8 cellular contexts compared by ENCODE assay signal in genomic region chr7:38178004-38178694, GRCh38. TPM values are rescaled to one million over a fixed set of nuclear protein-coding genes. Genes with fewer than 3 reads are reported as not detected.
A peak's percentile ranks its signal among the peaks of the same experiment; 100 is the strongest.
DNase-seq lines count a peak whose midpoint lies in the region; ATAC-seq and TF ChIP-seq lines count a peak whose summit lies in the region.

A gene with protein sequence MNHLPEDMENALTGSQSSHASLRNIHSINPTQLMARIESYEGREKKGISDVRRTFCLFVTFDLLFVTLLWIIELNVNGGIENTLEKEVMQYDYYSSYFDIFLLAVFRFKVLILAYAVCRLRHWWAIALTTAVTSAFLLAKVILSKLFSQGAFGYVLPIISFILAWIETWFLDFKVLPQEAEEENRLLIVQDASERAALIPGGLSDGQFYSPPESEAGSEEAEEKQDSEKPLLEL (plus strand): TSS chr7:38178245. CDS start chr7:38207505, 29,260 bp downstream.

- peaks cover 5% of the 10 kb centered on the region for H3K27me3 Mint-ChIP-seq in CD4-positive, CD25-positive, alpha-beta regulatory T cell
- peaks cover 9% of the 10 kb centered on the region for H3K27me3 Mint-ChIP-seq in activated CD4-positive, alpha-beta memory T cell treated with anti-CD3 and anti-CD28 coated beads for 36 hours

- H3K4me1 ChIP-seq in CD4-positive, CD25-positive, alpha-beta regulatory T cell (ENCODE audit: control insufficient read depth, insufficient read depth, low read length, poor library complexity, severe bottlenecking) = peaks cover 16% of the 10 kb centered on the region
- H3K4me1 ChIP-seq in liver (ENCODE audit: control insufficient read depth in 4 of 4, insufficient read depth in 4 of 4, low read length in 3 of 4) = peaks cover 0 to 10% (median 5%) of the 10 kb centered on the region in 4 donors

- CTCF ChIA-PET in activated CD4-positive, alpha-beta memory T cell treated with anti-CD3 and anti-CD28 coated beads for 36 hours (lab: Charles Lee) = interaction anchor here (0.7 to 1.6 kb wide), 8 partner anchors 38 to 191 kb away, joined by 3 to 14 read pairs (median 5); no protein-coding TSS in a partner anchor

- DNase-seq in CD4-positive, CD25-positive, alpha-beta regulatory T cell = peak; percentile 91 to 99 (median 91)
- DNase-seq in NCI-H82 treated with DMSO at 0.1 percent for 48 hours (lab: John Stamatoyannopoulos, UW; ENCODE audit: unreplicated experiment) (peak; percentile 98), dorsolateral prefrontal cortex (peak; percentile 80 to 99 (median 97))
- DNase-seq in activated CD4-positive, alpha-beta memory T cell treated with anti-CD3 and anti-CD28 coated beads for 36 hours = peak; percentile 92
- DNase-seq in stimulated activated CD4-positive, alpha-beta T cell treated with anti-CD3 and anti-CD28 coated beads, Interleukin-4, amount 100 ng/mL, for 24 hours = peak; percentile 96

- ATAC-seq in CD4-positive, CD25-positive, alpha-beta regulatory T cell (ENCODE audit: low read depth in 2 of 2) = peak; percentile 97 to 98
- peak; percentile 99 for ATAC-seq in GM19438 (IDR thresholded peaks at IDR 0.05; ENCODE audit: low read depth, unreplicated experiment)
- ATAC-seq in HG03575 (IDR thresholded peaks at IDR 0.05; ENCODE audit: extremely low read depth, insufficient number of reproducible peaks, low FRiP score, unreplicated experiment) = peak; percentile 95

- peaks cover 3% of the 10 kb centered on the region for H3K27me3 ChIP-seq in CD4-positive, CD25-positive, alpha-beta regulatory T cell (ENCODE audit: control insufficient read depth, insufficient read depth, low read length)
- H3K27me3 ChIP-seq in dorsolateral prefrontal cortex (no peaks in the 10 kb centered on the region), liver (ENCODE audit: control insufficient read depth in 4 of 4, insufficient read depth in 4 of 4, low read length in 3 of 4) (peaks cover 0 to 3% (median 0%) of the 10 kb centered on the region in 4 donors)

- H3K36me3 ChIP-seq in CD4-positive, CD25-positive, alpha-beta regulatory T cell (ENCODE audit: control insufficient read depth, insufficient read depth, low read length) = no peaks in the 10 kb centered on the region
- H3K36me3 ChIP-seq in liver (ENCODE audit: control insufficient read depth in 4 of 4, insufficient read depth in 3 of 4, low read depth in 1 of 4, low read length in 3 of 4) = no peaks in the 10 kb centered on the region

- intact Hi-C loops in activated CD4-positive, alpha-beta memory T cell treated with anti-CD3 and anti-CD28 coated beads for 36 hours (cut with micrococcal nuclease) = loop anchor here (1.0 to 5.0 kb wide), 6 partner anchors 37 to 191 kb away; no protein-coding TSS in a partner anchor
- intact Hi-C loops in dorsolateral prefrontal cortex (cut with DNase I) = loop anchor here (2.0 to 5.0 kb wide), 2 partner anchors 39 kb away; no protein-coding TSS in a partner anchor

- no peak for TF ChIP-seq RAD21 in liver (IDR thresholded peaks at IDR 0.05)

- H3K4me3 ChIP-seq in CD4-positive, CD25-positive, alpha-beta regulatory T cell (ENCODE audit: low read depth, low read length) = peak within 1 kb of the TSS; percentile 92
- H3K4me3 ChIP-seq in dorsolateral prefrontal cortex = peak within 1 kb of the TSS; percentile 63 to 97 (median 90)
- peak within 1 kb of the TSS; percentile 48 to 87 (median 61) for H3K4me3 ChIP-seq in liver (ENCODE audit: low read depth in 1 of 3, low read length in 3 of 3)

- H3K9me3 Mint-ChIP-seq in CD4-positive, CD25-positive, alpha-beta regulatory T cell = peaks cover 0 to 4% (median 0%) of the 10 kb centered on the region in 7 donors
- no peaks in the 10 kb centered on the region for H3K9me3 Mint-ChIP-seq in activated CD4-positive, alpha-beta memory T cell treated with anti-CD3 and anti-CD28 coated beads for 36 hours

- peaks cover 0 to 2% of the 10 kb centered on the region in 2 experiments for H3K9me3 ChIP-seq in CD4-positive, CD25-positive, alpha-beta regulatory T cell (ENCODE audit: control insufficient read depth in 2 of 2, low read length in 2 of 2)
- H3K9me3 ChIP-seq in liver (ENCODE audit: control insufficient read depth in 4 of 4, low read length in 3 of 4) = no peaks in the 10 kb centered on the region

- peak within 1 kb of the TSS; percentile 93 to 99 (median 98) for H3K4me3 Mint-ChIP-seq in CD4-positive, CD25-positive, alpha-beta regulatory T cell
- peak within 1 kb of the TSS; percentile 96 for H3K4me3 Mint-ChIP-seq in activated CD4-positive, alpha-beta memory T cell treated with anti-CD3 and anti-CD28 coated beads for 36 hours

- H3K4me1 Mint-ChIP-seq in CD4-positive, CD25-positive, alpha-beta regulatory T cell = peaks cover 21 to 39% (median 33%) of the 10 kb centered on the region in 4 donors
- H3K4me1 Mint-ChIP-seq in activated CD4-positive, alpha-beta memory T cell treated with anti-CD3 and anti-CD28 coated beads for 36 hours (ENCODE audit: low read depth) = peaks cover 32% of the 10 kb centered on the region

- peak within 1 kb of the TSS; percentile 89 to 100 (median 97) for H3K27ac Mint-ChIP-seq in CD4-positive, CD25-positive, alpha-beta regulatory T cell
- H3K27ac Mint-ChIP-seq in activated CD4-positive, alpha-beta memory T cell treated with anti-CD3 and anti-CD28 coated beads for 36 hours = peak within 1 kb of the TSS; percentile 90

- H3K9ac ChIP-seq in liver (ENCODE audit: low read depth in 1 of 2, low read length in 2 of 2) = peak within 1 kb of the TSS; percentile 36 to 83

- peak within 1 kb of the TSS; percentile 90 for H3K27ac ChIP-seq in CD4-positive, CD25-positive, alpha-beta regulatory T cell (ENCODE audit: insufficient read depth, low read length, poor library complexity, severe bottlenecking)
- H3K27ac ChIP-seq in dorsolateral prefrontal cortex (peak within 1 kb of the TSS; percentile 51 to 97 (median 87)), liver (ENCODE audit: low read depth in 1 of 2, low read length in 2 of 2) (peak within 1 kb of the TSS; percentile 62 to 84)

- peak in 23 of 56 donors; percentile 3 to 37 (median 12) for TF ChIP-seq CTCF in dorsolateral prefrontal cortex (IDR thresholded peaks at IDR 0.05 in 54 of 56, conservative IDR thresholded peaks at IDR 0.05 in 2 of 56; ENCODE audit: low read depth in 1 of 56, partially characterized antibody in 56 of 56)
- TF ChIP-seq CTCF in liver (IDR thresholded peaks at IDR 0.05; ENCODE audit: low read depth, low read length, missing input control) = no peak

- POLR2A ChIA-PET in activated CD4-positive, alpha-beta memory T cell treated with anti-CD3 and anti-CD28 coated beads for 36 hours (lab: Charles Lee) = interaction anchor here (1.2 kb wide), 1 partner anchor 8 kb away, joined by 4 read pairs; no protein-coding TSS in a partner anchor

- H3K36me3 Mint-ChIP-seq in CD4-positive, CD25-positive, alpha-beta regulatory T cell = peaks cover 4% of the 10 kb centered on the region
- peaks cover 1% of the 10 kb centered on the region for H3K36me3 Mint-ChIP-seq in activated CD4-positive, alpha-beta memory T cell treated with anti-CD3 and anti-CD28 coated beads for 36 hours

- under 1% methylated on average over 51 of the region's 51 CpGs for WGBS in liver

TF ChIP-seq in liver, 16 proteins besides CTCF, POLR2A, EP300 and RAD21 (continues in another document):
- TF ChIP-seq, protein P1, sequence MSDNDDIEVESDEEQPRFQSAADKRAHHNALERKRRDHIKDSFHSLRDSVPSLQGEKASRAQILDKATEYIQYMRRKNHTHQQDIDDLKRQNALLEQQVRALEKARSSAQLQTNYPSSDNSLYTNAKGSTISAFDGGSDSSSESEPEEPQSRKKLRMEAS (IDR thresholded peaks at IDR 0.05) = no peak
- TF ChIP-seq TAF1 (conservative IDR thresholded peaks at IDR 0.05) (peak; percentile 41), FOXA1 (IDR thresholded peaks at IDR 0.05) (no peak), NR2F2 (IDR thresholded peaks at IDR 0.05) (no peak), JUND (IDR thresholded peaks at IDR 0.05) (no peak), RXRA (IDR thresholded peaks at IDR 0.05) (peak in 1 of 2 donors; percentile 39), GABPA (IDR thresholded peaks at IDR 0.05 in 1 of 2, conservative IDR thresholded peaks at IDR 0.05 in 1 of 2) (peak in 1 of 2 donors; percentile 55), HNF4A (conservative IDR thresholded peaks at IDR 0.05) (peak; percentile 13 to 23)
- TF ChIP-seq, protein P2, sequence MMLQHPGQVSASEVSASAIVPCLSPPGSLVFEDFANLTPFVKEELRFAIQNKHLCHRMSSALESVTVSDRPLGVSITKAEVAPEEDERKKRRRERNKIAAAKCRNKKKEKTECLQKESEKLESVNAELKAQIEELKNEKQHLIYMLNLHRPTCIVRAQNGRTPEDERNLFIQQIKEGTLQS (IDR thresholded peaks at IDR 0.05) = no peak
- TF ChIP-seq, protein P3, sequence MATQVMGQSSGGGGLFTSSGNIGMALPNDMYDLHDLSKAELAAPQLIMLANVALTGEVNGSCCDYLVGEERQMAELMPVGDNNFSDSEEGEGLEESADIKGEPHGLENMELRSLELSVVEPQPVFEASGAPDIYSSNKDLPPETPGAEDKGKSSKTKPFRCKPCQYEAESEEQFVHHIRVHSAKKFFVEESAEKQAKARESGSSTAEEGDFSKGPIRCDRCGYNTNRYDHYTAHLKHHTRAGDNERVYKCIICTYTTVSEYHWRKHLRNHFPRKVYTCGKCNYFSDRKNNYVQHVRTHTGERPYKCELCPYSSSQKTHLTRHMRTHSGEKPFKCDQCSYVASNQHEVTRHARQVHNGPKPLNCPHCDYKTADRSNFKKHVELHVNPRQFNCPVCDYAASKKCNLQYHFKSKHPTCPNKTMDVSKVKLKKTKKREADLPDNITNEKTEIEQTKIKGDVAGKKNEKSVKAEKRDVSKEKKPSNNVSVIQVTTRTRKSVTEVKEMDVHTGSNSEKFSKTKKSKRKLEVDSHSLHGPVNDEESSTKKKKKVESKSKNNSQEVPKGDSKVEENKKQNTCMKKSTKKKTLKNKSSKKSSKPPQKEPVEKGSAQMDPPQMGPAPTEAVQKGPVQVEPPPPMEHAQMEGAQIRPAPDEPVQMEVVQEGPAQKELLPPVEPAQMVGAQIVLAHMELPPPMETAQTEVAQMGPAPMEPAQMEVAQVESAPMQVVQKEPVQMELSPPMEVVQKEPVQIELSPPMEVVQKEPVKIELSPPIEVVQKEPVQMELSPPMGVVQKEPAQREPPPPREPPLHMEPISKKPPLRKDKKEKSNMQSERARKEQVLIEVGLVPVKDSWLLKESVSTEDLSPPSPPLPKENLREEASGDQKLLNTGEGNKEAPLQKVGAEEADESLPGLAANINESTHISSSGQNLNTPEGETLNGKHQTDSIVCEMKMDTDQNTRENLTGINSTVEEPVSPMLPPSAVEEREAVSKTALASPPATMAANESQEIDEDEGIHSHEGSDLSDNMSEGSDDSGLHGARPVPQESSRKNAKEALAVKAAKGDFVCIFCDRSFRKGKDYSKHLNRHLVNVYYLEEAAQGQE (IDR thresholded peaks at IDR 0.05) = no peak

RNA-seq across cellular contexts. Expression of the gene that starts here (rescaled TPM):
- 13.1 TPM for total RNA-seq in CD4-positive, CD25-positive, alpha-beta regulatory T cell
- 10 to 100 TPM; 28.4 to 33.8 (median 31.4) TPM for polyA plus RNA-seq in CD4-positive, CD25-positive, alpha-beta regulatory T cell
- 10 to 100 TPM; 34.4 to 34.7 TPM for total RNA-seq in activated CD4-positive, alpha-beta memory T cell treated with anti-CD3 and anti-CD28 coated beads for 36 hours
- total RNA-seq in dorsolateral prefrontal cortex = 10 to 100 TPM; 30.1 to 55.9 (median 39.6) TPM
- total RNA-seq in liver = 10 to 100 TPM in 1 of 2 donors, 1 to 10 TPM in 1; 9.7 to 25.1 TPM
- polyA plus RNA-seq in liver = 10 to 100 TPM in 1 of 2 donors, 1 to 10 TPM in 1; 9.1 to 10.7 TPM

Comparison
In these comparisons a context has a peak if more than half of its experiments do, and no peak if none do; other contexts are left out.
1. Peak in every context shown above with its lines: DNase-seq, ATAC-seq, H3K4me3 ChIP-seq and H3K27ac ChIP-seq.